ENCODE assay signal across 25 cellular contexts in the genomic region with DNA sequence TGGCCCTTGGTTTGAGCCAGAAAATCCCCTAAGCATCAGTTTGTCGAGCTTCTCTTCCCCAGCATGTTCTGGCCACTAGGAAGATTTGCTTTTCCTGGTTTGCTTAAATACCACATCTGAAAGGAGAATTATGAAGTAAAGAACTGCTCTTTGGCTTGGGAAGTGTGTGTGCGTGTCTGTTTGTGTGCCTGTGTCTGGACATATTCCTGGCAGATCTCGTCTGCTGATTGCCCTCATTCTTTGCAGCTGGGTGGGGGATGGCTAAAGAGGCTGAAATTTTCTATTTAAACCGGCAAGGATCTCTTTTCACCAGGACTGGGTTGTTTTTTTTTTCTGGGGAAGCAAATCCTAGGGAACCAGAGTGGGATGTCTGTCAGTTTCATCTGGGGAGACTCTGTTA.
"Had no signal": no experiment of that assay in that cellular context is flagged by ENCODE, and none has a peak within 500 bp of the region (broad histone marks: within the 10 kb centered on the region; RNA-seq: fewer than 3 reads in every experiment).

No MANE protein-coding gene starts in this region.

- H3K36me3 ChIP-seq: cardiac muscle cell, gastrocnemius medialis, right lobe of liver, suprapubic skin, tibial nerve, uterus had no signal

- ATAC-seq: activated T-helper 17 cell treated with anti-CD3 and anti-CD28 coated beads, Interleukin-2, amount 50 U/mL, for 72 hours; gastrocnemius medialis; left ventricle myocardium superior; right lobe of liver; stimulated activated effector memory CD8-positive, alpha-beta T cell treated with anti-CD3 and anti-CD28 coated beads, Interleukin-12 subunit alpha, Interleukin-12 subunit beta, amount 100 ng/mL, for 72 hours; stimulated activated naive CD8-positive, alpha-beta T cell treated with anti-CD3 and anti-CD28 coated beads, Interleukin-15, amount 100 ng/mL, for 72 hours; WTC11 had no signal

- H3K4me3 ChIP-seq: cardiac muscle cell, gastrocnemius medialis, right lobe of liver, skin epidermis, suprapubic skin, tibial nerve, uterus had no signal

- H3K4me1 ChIP-seq: gastrocnemius medialis, right lobe of liver, suprapubic skin, tibial nerve, uterus had no signal

- H3K27ac ChIP-seq: cardiac muscle cell, gastrocnemius medialis, right lobe of liver, skin epidermis, suprapubic skin, tibial nerve, uterus had no signal

- H3K9me3 ChIP-seq: right lobe of liver had no signal

- H3K27me3 ChIP-seq: cardiac muscle cell, gastrocnemius medialis, right lobe of liver, suprapubic skin, tibial nerve, uterus had no signal

- DNase-seq: activated CD4-positive, alpha-beta T cell treated with anti-CD3 and anti-CD28 coated beads, Interleukin-2, amount 50 U/mL, for 4 hours; activated CD8-positive, alpha-beta memory T cell treated with anti-CD3 and anti-CD28 coated beads for 24 hours; activated CD8-positive, alpha-beta memory T cell treated with anti-CD3 and anti-CD28 coated beads, Interleukin-2, amount 50 U/mL, for 4 hours; activated naive CD4-positive, alpha-beta T cell treated with Interleukin-2 at 50 U/mL for 16 hours; activated naive CD8-positive, alpha-beta T cell treated with anti-CD3 and anti-CD28 coated beads for 36 hours; activated T-cell treated with anti-CD3 and anti-CD28 coated beads, Interleukin-2, amount 50 U/mL, for 24 hours; amniotic stem cell; effector CD4-positive, alpha-beta T cell; gastrocnemius medialis; hippocampal formation; left ventricle myocardium superior; nucleus accumbens; posterior cingulate gyrus; right lobe of liver; stimulated activated CD4-positive, alpha-beta T cell treated with anti-CD3 and anti-CD28 coated beads, Interleukin-2, amount 100 ng/mL, for 24 hours; stimulated activated naive CD8-positive, alpha-beta T cell treated with anti-CD3 and anti-CD28 coated beads, Interleukin-15, amount 100 ng/mL, for 72 hours; T1000; uterus had no signal
